In genomic region chr17:28370744-28371103, GRCh38 we compare ENCODE assay signal across 1 cellular context.
TF ChIP-seq lines count a peak whose summit lies in the region.

No MANE protein-coding gene starts in this region.

TF ChIP-seq in GM23338, 12 proteins besides CTCF, POLR2A, EP300 and RAD21 (continued from another document):
- TF ChIP-seq ZNF462 (CRISPR knock-in tag; IDR thresholded peaks at IDR 0.05) = no peak
- no peak for TF ChIP-seq STAT1 (IDR thresholded peaks at IDR 0.05; ENCODE audit: unreplicated experiment)
- TF ChIP-seq, protein P1, sequence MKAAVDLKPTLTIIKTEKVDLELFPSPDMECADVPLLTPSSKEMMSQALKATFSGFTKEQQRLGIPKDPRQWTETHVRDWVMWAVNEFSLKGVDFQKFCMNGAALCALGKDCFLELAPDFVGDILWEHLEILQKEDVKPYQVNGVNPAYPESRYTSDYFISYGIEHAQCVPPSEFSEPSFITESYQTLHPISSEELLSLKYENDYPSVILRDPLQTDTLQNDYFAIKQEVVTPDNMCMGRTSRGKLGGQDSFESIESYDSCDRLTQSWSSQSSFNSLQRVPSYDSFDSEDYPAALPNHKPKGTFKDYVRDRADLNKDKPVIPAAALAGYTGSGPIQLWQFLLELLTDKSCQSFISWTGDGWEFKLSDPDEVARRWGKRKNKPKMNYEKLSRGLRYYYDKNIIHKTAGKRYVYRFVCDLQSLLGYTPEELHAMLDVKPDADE (IDR thresholded peaks at IDR 0.05) = no peak
- TF ChIP-seq, protein P2, sequence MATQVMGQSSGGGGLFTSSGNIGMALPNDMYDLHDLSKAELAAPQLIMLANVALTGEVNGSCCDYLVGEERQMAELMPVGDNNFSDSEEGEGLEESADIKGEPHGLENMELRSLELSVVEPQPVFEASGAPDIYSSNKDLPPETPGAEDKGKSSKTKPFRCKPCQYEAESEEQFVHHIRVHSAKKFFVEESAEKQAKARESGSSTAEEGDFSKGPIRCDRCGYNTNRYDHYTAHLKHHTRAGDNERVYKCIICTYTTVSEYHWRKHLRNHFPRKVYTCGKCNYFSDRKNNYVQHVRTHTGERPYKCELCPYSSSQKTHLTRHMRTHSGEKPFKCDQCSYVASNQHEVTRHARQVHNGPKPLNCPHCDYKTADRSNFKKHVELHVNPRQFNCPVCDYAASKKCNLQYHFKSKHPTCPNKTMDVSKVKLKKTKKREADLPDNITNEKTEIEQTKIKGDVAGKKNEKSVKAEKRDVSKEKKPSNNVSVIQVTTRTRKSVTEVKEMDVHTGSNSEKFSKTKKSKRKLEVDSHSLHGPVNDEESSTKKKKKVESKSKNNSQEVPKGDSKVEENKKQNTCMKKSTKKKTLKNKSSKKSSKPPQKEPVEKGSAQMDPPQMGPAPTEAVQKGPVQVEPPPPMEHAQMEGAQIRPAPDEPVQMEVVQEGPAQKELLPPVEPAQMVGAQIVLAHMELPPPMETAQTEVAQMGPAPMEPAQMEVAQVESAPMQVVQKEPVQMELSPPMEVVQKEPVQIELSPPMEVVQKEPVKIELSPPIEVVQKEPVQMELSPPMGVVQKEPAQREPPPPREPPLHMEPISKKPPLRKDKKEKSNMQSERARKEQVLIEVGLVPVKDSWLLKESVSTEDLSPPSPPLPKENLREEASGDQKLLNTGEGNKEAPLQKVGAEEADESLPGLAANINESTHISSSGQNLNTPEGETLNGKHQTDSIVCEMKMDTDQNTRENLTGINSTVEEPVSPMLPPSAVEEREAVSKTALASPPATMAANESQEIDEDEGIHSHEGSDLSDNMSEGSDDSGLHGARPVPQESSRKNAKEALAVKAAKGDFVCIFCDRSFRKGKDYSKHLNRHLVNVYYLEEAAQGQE (IDR thresholded peaks at IDR 0.05; ENCODE audit: unreplicated experiment) = no peak
- no peak for TF ChIP-seq ZNF331 (CRISPR knock-in tag; IDR thresholded peaks at IDR 0.05; ENCODE audit: low read depth)
- TF ChIP-seq CREB1 (CRISPR knock-in tag; IDR thresholded peaks at IDR 0.05; ENCODE audit: low read depth) = no peak
